ENCODE assay signal across 1 cellular context in the genomic region with DNA sequence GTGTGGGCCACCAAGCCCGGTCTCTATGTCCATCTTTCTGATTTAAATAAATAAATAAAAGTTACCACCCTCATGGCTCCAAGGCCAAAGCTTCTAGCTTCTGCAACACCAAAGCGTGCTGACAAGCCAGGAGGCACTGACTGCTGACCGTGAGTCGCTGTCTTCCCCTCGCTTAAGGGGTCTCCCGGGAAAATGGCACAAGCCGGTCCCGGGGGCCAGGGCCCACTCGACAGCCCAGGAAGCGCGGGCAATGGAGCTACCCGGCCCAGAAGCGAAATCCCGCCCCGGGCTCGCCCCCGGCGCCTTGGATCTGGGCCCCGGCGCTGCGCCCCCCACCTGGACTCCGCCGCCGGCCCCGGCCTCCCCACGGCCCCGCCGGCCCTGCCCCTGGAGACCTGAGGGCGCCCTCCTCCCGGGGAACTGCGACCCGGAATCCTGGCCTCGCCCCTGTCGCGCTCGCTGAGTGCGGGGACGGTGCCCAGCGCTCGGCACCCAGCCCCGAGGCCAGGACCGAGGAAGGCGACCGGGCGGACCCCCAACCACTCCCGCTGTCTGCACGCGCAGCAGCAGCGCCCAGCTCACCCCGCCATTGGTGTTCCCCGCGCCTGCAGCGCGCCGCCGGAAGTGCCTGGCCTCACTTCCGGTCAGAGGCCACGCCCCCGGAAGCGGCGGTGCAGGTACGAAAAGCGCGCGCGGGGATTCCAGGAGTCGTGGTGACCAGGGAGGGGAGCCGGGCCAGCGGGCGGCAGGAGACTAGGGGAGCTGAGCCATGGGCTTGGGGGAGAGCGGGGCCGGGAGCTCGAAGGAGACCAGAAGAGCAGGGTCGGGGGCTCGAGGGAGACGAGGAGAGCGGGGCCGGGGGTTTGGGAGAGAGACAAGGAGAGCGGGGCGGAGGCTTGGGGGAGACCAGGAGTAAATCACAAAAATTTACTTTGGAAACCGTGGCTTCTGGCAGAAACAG.
TF ChIP-seq lines count a peak whose summit lies in the region.

MRM2 (minus strand) TSS at position 626 of the 961 bp plus-strand sequence; CDS start at position 590, 36 bp downstream.
NUDT1 (plus strand) TSS at position 647 of the 961 bp plus-strand sequence. CDS start 2,349 bp downstream, outside the sequence.

TF ChIP-seq in HepG2, 621 proteins besides CTCF, POLR2A, EP300 and RAD21 (continued from another document and continues in another):
- peak; percentile 89 for TF ChIP-seq ZNF407 (CRISPR knock-in tag; IDR thresholded peaks at IDR 0.05; ENCODE audit: not compliant biosample characterization)
- TF ChIP-seq RXRA (CRISPR knock-in tag; IDR thresholded peaks at IDR 0.05): peak; percentile 68
- TF ChIP-seq ZNF776 (CRISPR knock-in tag; IDR thresholded peaks at IDR 0.05): no peak
- TF ChIP-seq ZNF207 (IDR thresholded peaks at IDR 0.05; ENCODE audit: borderline replicate concordance): no peak
- TF ChIP-seq RBFOX2 (IDR thresholded peaks at IDR 0.05; ENCODE audit: low read depth, low read length): peak; percentile 99
- peak; percentile 80 for TF ChIP-seq SPEN (CRISPR knock-in tag; IDR thresholded peaks at IDR 0.05; ENCODE audit: low read depth)
- no peak for TF ChIP-seq SATB2 (CRISPR knock-in tag; IDR thresholded peaks at IDR 0.05)
- TF ChIP-seq SALL2 (CRISPR knock-in tag; IDR thresholded peaks at IDR 0.05): peak; percentile 80
- no peak for TF ChIP-seq U2AF2 (IDR thresholded peaks at IDR 0.05; ENCODE audit: low read depth, low read length)
- peak; percentile 38 for TF ChIP-seq AGO1 (IDR thresholded peaks at IDR 0.05; ENCODE audit: low read depth, low read length, poor library complexity, severe bottlenecking)
- TF ChIP-seq CAMTA2 (CRISPR knock-in tag; IDR thresholded peaks at IDR 0.05; ENCODE audit: borderline replicate concordance): no peak
- TF ChIP-seq TGIF2 (CRISPR knock-in tag; IDR thresholded peaks at IDR 0.05): peak; percentile 82
- peak; percentile 41; the same call in 1 of the 2 replicates for TF ChIP-seq ZNF556 (CRISPR knock-in tag; IDR thresholded peaks at IDR 0.05; ENCODE audit: borderline replicate concordance)
- peak; percentile 59; the same call in 1 of the 2 replicates for TF ChIP-seq FOXO1 (CRISPR knock-in tag; IDR thresholded peaks at IDR 0.05)
- 0 out of 2 replicates have a peak, but pooled peaks have one; percentile 30 for TF ChIP-seq ZBTB43 (CRISPR knock-in tag; conservative IDR thresholded peaks at IDR 0.05)
- peak; percentile 66 for TF ChIP-seq ZNF160 (CRISPR knock-in tag; IDR thresholded peaks at IDR 0.05)
- 0 out of 2 replicates have a peak, but pooled peaks have one; percentile 50 for TF ChIP-seq THAP8 (CRISPR knock-in tag; IDR thresholded peaks at IDR 0.05; ENCODE audit: borderline replicate concordance)
- TF ChIP-seq ZNF274 (CRISPR knock-in tag; IDR thresholded peaks at IDR 0.05): peak; percentile 92
- no peak for TF ChIP-seq ZKSCAN1 (IDR thresholded peaks at IDR 0.05; ENCODE audit: low read length)
- TF ChIP-seq SOX5 (CRISPR knock-in tag; IDR thresholded peaks at IDR 0.05; ENCODE audit: borderline replicate concordance): no peak; the same call in 1 of the 2 replicates
- no peak for TF ChIP-seq ZNF552 (CRISPR knock-in tag; IDR thresholded peaks at IDR 0.05; ENCODE audit: borderline replicate concordance)
- peak; percentile 47; the same call in 1 of the 2 replicates for TF ChIP-seq PRDM15 (CRISPR knock-in tag; IDR thresholded peaks at IDR 0.05)
- TF ChIP-seq THYN1 (CRISPR knock-in tag; IDR thresholded peaks at IDR 0.05; ENCODE audit: borderline replicate concordance, low read depth): no peak
- TF ChIP-seq ZNF883 (CRISPR knock-in tag; IDR thresholded peaks at IDR 0.05; ENCODE audit: not compliant biosample characterization): peak; percentile 76
- TF ChIP-seq, protein P1, sequence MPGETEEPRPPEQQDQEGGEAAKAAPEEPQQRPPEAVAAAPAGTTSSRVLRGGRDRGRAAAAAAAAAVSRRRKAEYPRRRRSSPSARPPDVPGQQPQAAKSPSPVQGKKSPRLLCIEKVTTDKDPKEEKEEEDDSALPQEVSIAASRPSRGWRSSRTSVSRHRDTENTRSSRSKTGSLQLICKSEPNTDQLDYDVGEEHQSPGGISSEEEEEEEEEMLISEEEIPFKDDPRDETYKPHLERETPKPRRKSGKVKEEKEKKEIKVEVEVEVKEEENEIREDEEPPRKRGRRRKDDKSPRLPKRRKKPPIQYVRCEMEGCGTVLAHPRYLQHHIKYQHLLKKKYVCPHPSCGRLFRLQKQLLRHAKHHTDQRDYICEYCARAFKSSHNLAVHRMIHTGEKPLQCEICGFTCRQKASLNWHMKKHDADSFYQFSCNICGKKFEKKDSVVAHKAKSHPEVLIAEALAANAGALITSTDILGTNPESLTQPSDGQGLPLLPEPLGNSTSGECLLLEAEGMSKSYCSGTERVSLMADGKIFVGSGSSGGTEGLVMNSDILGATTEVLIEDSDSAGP (CRISPR knock-in tag; IDR thresholded peaks at IDR 0.05; ENCODE audit: borderline replicate concordance): peak; percentile 79
- TF ChIP-seq MATR3 (CRISPR knock-in tag; IDR thresholded peaks at IDR 0.05): no peak
- peak; percentile 56; the same call in 1 of the 2 replicates for TF ChIP-seq RFX5 (IDR thresholded peaks at IDR 0.05; ENCODE audit: low read depth, low read length)
- peak; percentile 54; the same call in 1 of the 2 replicates for TF ChIP-seq CSRNP2 (CRISPR knock-in tag; conservative IDR thresholded peaks at IDR 0.05; ENCODE audit: low read depth)
- TF ChIP-seq NAIF1 (CRISPR knock-in tag; IDR thresholded peaks at IDR 0.05; ENCODE audit: borderline replicate concordance): no peak
- TF ChIP-seq ZNF850 (CRISPR knock-in tag; conservative IDR thresholded peaks at IDR 0.05): no peak
- TF ChIP-seq, protein P2, sequence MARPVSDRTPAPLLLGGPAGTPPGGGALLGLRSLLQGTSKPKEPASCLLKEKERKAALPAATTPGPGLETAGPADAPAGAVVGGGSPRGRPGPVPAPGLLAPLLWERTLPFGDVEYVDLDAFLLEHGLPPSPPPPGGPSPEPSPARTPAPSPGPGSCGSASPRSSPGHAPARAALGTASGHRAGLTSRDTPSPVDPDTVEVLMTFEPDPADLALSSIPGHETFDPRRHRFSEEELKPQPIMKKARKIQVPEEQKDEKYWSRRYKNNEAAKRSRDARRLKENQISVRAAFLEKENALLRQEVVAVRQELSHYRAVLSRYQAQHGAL (CRISPR knock-in tag; IDR thresholded peaks at IDR 0.05; ENCODE audit: not compliant biosample characterization): no peak
- no peak for TF ChIP-seq JARID2 (CRISPR knock-in tag; IDR thresholded peaks at IDR 0.05; ENCODE audit: insufficient replicate concordance)
- peak; percentile 88 for TF ChIP-seq THAP11 (CRISPR knock-in tag; IDR thresholded peaks at IDR 0.05)
- no peak for TF ChIP-seq NR2F2 (IDR thresholded peaks at IDR 0.05; ENCODE audit: borderline replicate concordance, low read depth)
- TF ChIP-seq POLR2AphosphoS5 (IDR thresholded peaks at IDR 0.05; ENCODE audit: low read depth, low read length): peak; percentile 95
- no peak for TF ChIP-seq ZC3H4 (CRISPR knock-in tag; IDR thresholded peaks at IDR 0.05; ENCODE audit: borderline replicate concordance)
- no peak; the same call in 1 of the 2 replicates for TF ChIP-seq ZNF782 (CRISPR knock-in tag; IDR thresholded peaks at IDR 0.05; ENCODE audit: borderline replicate concordance)
